ENCODE assay signal across 14 cellular contexts in genomic region chr4:24876431-24876830, GRCh38. TPM values are rescaled to one million over a fixed set of nuclear protein-coding genes. Genes with fewer than 3 reads are reported as not detected.
DNase-seq lines count a peak whose midpoint lies in the region; ATAC-seq and TF ChIP-seq lines count a peak whose summit lies in the region.
"Had no signal": no experiment of that assay in that cellular context is flagged by ENCODE, and none has a peak within 500 bp of the region (broad histone marks: within the 10 kb centered on the region; RNA-seq: fewer than 3 reads in every experiment).

No MANE protein-coding gene starts in this region.

- POLR2A ChIA-PET in GM10248 (lab: Yijun Ruan, JAX): no interaction called here

- ATAC-seq in lower lobe of right lung: peak; percentile 53 to 55
- ATAC-seq: HepG2 had no signal

- peak; percentile 16 for DNase-seq in NCI-H510A treated with DMSO at 0.1 percent for 48 hours (lab: John Stamatoyannopoulos, UW)
- no peak for DNase-seq in NCI-H510A (lab: John Stamatoyannopoulos, UW)
- DNase-seq in LNCaP clone FGC (ENCODE audit: low read depth): peak; percentile 92
- DNase-seq in lower lobe of right lung: no peak
- DNase-seq in NCI-H1092 (lab: John Stamatoyannopoulos, UW): no peak
- no peak for DNase-seq in GM10248 (ENCODE audit: extremely low spot score)
- DNase-seq in HT-29 (ENCODE audit: low spot score): no peak
- DNase-seq: CD4-positive, CD25-positive, alpha-beta regulatory T cell; DMS79; HCEC 1CT; HFFc6 had no signal

- intact Hi-C loops in lower lobe of right lung (cut with DNase I): no loop called here

- CTCF ChIA-PET in GM10248 (lab: Yijun Ruan, JAX): interaction anchor here (1.2 to 1.6 kb wide), 2 partner anchors 11 to 104 kb away, joined by 5 read pairs; no protein-coding TSS in a partner anchor

- H3K36me3 ChIP-seq in lower lobe of right lung: peaks cover 21% of the 10 kb centered on the region

- no peak overlapping the region for H3K4me3 ChIP-seq in LNCaP clone FGC (ENCODE audit: low read depth, low read length)
- no peak overlapping the region for H3K4me3 ChIP-seq in lower lobe of right lung

- no peak for TF ChIP-seq CTCF in LNCaP clone FGC (IDR thresholded peaks at IDR 0.05; ENCODE audit: control insufficient read depth, extremely low read depth, insufficient read depth)
- no peak for TF ChIP-seq CTCF in lower lobe of right lung (IDR thresholded peaks at IDR 0.05)
- TF ChIP-seq CTCF in GM10248 (IDR thresholded peaks at IDR 0.05; ENCODE audit: control extremely low read depth, extremely low read depth, low read depth, missing control alignments): no peak

- H3K27ac ChIP-seq in lower lobe of right lung: no peak overlapping the region
- H3K27ac ChIP-seq: 22Rv1 had no signal

- no peaks in the 10 kb centered on the region for H3K4me1 ChIP-seq in lower lobe of right lung

- no peaks in the 10 kb centered on the region for H3K9me3 ChIP-seq in lower lobe of right lung

- no peaks in the 10 kb centered on the region for H3K27me3 ChIP-seq in lower lobe of right lung (ENCODE audit: low read depth)

RNA-seq across cellular contexts. Expression of gene CCDC149, which starts 36.4 kb away (rescaled TPM):
- total RNA-seq in lower lobe of right lung: 23.8 TPM
- 0.34 and 0.92 TPM in 2 replicates for total RNA-seq in HT-29 (2014; rRNA removed; shearing (Covaris generic))
- total RNA-seq: CD4-positive, CD25-positive, alpha-beta regulatory T cell; G401 had no signal

Comparison
In these comparisons a context has a peak if more than half of its experiments do, and no peak if none do; other contexts are left out.
1. DNase-seq: peak in NCI-H510A treated with DMSO at 0.1 percent for 48 hours (single experiment) and LNCaP clone FGC (single experiment); none in NCI-H510A (single experiment), lower lobe of right lung (single experiment), NCI-H1092 (single experiment), GM10248 (single experiment) and HT-29 (single experiment).
2. RNA of gene CCDC149, which starts 36.4 kb away (total RNA-seq): 23.8 TPM in lower lobe of right lung (single experiment); 0.34 to 0.92 TPM in HT-29; every median in the first group is over 10 times any median in the second.